ENCODE assay signal across 13 cellular contexts in the genomic region with DNA sequence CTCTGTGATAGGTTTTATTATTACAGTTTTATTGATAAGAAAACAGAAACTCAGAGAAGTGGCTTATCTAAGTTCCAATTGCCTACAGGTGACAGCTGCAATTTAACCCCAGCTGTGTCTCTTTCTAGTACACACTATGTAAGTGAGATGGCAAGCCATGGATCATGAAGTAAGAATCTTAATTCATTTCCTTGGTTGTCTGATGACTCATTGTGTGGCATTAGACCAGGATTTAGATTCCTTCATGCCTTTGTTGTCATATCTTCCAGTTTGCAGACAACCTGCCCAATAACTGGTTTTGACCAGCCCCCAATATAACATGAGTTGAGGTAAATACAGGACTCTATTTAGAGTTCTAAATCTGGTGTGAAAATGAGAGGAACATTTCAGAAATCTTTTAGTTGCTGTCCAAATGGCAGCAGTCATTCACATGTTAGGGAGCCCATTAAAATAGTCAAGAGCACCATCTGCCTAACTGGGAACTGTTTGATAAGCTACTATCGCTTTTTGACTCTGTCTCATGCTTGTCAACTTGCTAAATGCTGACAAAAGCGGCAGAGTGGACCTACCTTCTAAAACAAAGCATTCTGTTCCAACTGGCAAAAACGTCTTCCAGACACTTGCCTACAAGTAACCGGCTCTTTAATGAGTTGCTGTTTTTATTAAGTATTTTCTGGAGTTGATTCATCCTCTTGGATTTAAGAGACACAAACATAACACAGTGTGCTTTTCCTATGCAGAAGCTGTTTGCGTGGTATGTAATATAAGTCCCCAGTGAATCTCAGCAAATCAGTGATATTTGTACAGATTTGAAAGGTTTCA.
DNase-seq lines count a peak whose midpoint lies in the region; ATAC-seq, FAIRE-seq and TF ChIP-seq lines count a peak whose summit lies in the region.
"Had no signal": no experiment of that assay in that cellular context is flagged by ENCODE, and none has a peak within 500 bp of the region (broad histone marks: within the 10 kb centered on the region; RNA-seq: fewer than 3 reads in every experiment).

No MANE protein-coding gene starts in this region.

- no peaks in the 10 kb centered on the region for H4K20me1 ChIP-seq in Karpas-422 (ENCODE audit: insufficient read depth, low read depth, low read length)
- H4K20me1 ChIP-seq in H9 (ENCODE audit: control insufficient read depth, insufficient read depth, insufficient read length) = no peaks in the 10 kb centered on the region

- H3K79me2 ChIP-seq in Karpas-422 (ENCODE audit: low read length) (no peaks in the 10 kb centered on the region), H9 (ENCODE audit: insufficient read depth, low read length) (no peaks in the 10 kb centered on the region; the same call in 1 of the 2 replicates)

- H3K27ac ChIP-seq in left ventricle myocardium inferior (replicated peaks) (peak overlapping the region; percentile 20), Karpas-422 (ENCODE audit: low read length) (no peak overlapping the region), H9 (ENCODE audit: insufficient read length, low read depth, low read length) (no peak overlapping the region)
- H3K27ac ChIP-seq: 22Rv1 had no signal

- H3K18ac ChIP-seq in H9 (ENCODE audit: insufficient read length, low read depth, low read length) = no peak overlapping the region

- peaks cover 20 to 25% of the 10 kb centered on the region in 2 experiments for H3K9me3 Mint-ChIP-seq in H9
- H3K9me3 Mint-ChIP-seq: activated CD8-positive, alpha-beta T cell treated with anti-CD3 and anti-CD28 coated beads for 36 hours had no signal

- no peak overlapping the region for H2BK15ac ChIP-seq in H9 (ENCODE audit: low read depth, low read length)

- H3K4me3 ChIP-seq in left ventricle myocardium inferior (no peak overlapping the region), Karpas-422 (ENCODE audit: low read length) (no peak overlapping the region)

- no peaks in the 10 kb centered on the region for H3K36me3 ChIP-seq in left ventricle myocardium inferior
- H3K36me3 ChIP-seq in Karpas-422 (ENCODE audit: insufficient read depth, low read length) = no peaks in the 10 kb centered on the region

- no peaks in the 10 kb centered on the region for H3K4me1 Mint-ChIP-seq in H9

- no CpG with 5 or more reads among the region's 5 CpGs for WGBS in H9 (ENCODE audit: extremely low coverage, insufficient read length, low lambda C conversion rate)

- no peak overlapping the region for H3T11ph ChIP-seq in H9 (ENCODE audit: low read length)

- peak; percentile 20 for DNase-seq in DMS53 (lab: John Stamatoyannopoulos, UW)
- no peak for DNase-seq in DMS53 treated with DMSO at 0.1 percent for 48 hours (lab: John Stamatoyannopoulos, UW; ENCODE audit: unreplicated experiment)
- DNase-seq in amniotic epithelial cell (ENCODE audit: low read depth) = peak; percentile 79
- DNase-seq in left ventricle myocardium inferior = no peak
- DNase-seq in urothelium cell line (ENCODE audit: low spot score) = peak; percentile 73
- DNase-seq in Karpas-422 = no peak
- no peak for DNase-seq in H9
- DNase-seq: activated CD8-positive, alpha-beta T cell treated with anti-CD3 and anti-CD28 coated beads for 36 hours; midbrain; NCI-H2227 treated with DMSO at 0.1 percent for 48 hours; stimulated activated CD4-positive, alpha-beta T cell treated with anti-CD3 and anti-CD28 coated beads, Interleukin-1b, Interleukin-23, amount 100 ng/mL, for 48 hours had no signal

- H3K4ac ChIP-seq in H9 (ENCODE audit: low read depth, low read length) = no peak overlapping the region

- H2BK20ac ChIP-seq in H9 (ENCODE audit: low read depth, low read length, poor library complexity, severe bottlenecking) = no peak overlapping the region

- no peak overlapping the region for H4K8ac ChIP-seq in H9 (replicated peaks; ENCODE audit: insufficient read length, low read depth, low read length)

- no peak for FAIRE-seq in urothelium cell line (lab: Jason Lieb, UNC)

- ATAC-seq in GM21528 (IDR thresholded peaks at IDR 0.05; ENCODE audit: low FRiP score, unreplicated experiment) = no peak
- ATAC-seq: activated CD8-positive, alpha-beta T cell treated with anti-CD3 and anti-CD28 coated beads for 36 hours had no signal

- no peak overlapping the region for H2BK120ac ChIP-seq in H9 (ENCODE audit: low read depth, low read length, poor library complexity, severe bottlenecking)

- H2AFZ ChIP-seq in Karpas-422 (ENCODE audit: low read length) = no peak overlapping the region
- H2AFZ ChIP-seq in H9 (ENCODE audit: low read length) = no peak overlapping the region

- H2BK5ac ChIP-seq in H9 (ENCODE audit: insufficient read length, low read length) = no peak overlapping the region

- H3K9me2 ChIP-seq in Karpas-422 (replicated peaks; ENCODE audit: insufficient read depth, low read length) = no peaks in the 10 kb centered on the region

- TF ChIP-seq CTCF in left ventricle myocardium inferior (IDR thresholded peaks at IDR 0.05; ENCODE audit: borderline replicate concordance) (no peak), H9 (conservative IDR thresholded peaks at IDR 0.05) (no peak)

- H3K4me1 ChIP-seq in left ventricle myocardium inferior = peaks cover 19% of the 10 kb centered on the region
- H3K4me1 ChIP-seq in Karpas-422 (ENCODE audit: low read length) = no peaks in the 10 kb centered on the region
- H3K4me1 ChIP-seq in H9 (ENCODE audit: insufficient read depth, low read length) = no peaks in the 10 kb centered on the region

- H3K9ac ChIP-seq in Karpas-422 (ENCODE audit: low read length) = no peak overlapping the region
- H3K9ac ChIP-seq in H9 (ENCODE audit: extremely low read depth, insufficient read length, low read length) = no peak overlapping the region

- no peak overlapping the region for H3K56ac ChIP-seq in H9 (ENCODE audit: insufficient read length, low read depth, low read length)

- H3K27me3 Mint-ChIP-seq in H9 (ENCODE audit: low read depth) = no peaks in the 10 kb centered on the region; the same call in 1 of the 2 replicates

- H3K27ac Mint-ChIP-seq in H9 = no peak overlapping the region
- H3K27ac Mint-ChIP-seq: activated CD8-positive, alpha-beta T cell treated with anti-CD3 and anti-CD28 coated beads for 36 hours had no signal

- no peak overlapping the region for H3K23ac ChIP-seq in H9 (ENCODE audit: insufficient read length, low read depth, low read length)

- H3K4me3 Mint-ChIP-seq in H9 = no peak overlapping the region
- H3K4me3 Mint-ChIP-seq: activated CD8-positive, alpha-beta T cell treated with anti-CD3 and anti-CD28 coated beads for 36 hours had no signal

- H4K5ac ChIP-seq in H9 (ENCODE audit: insufficient read length, low read depth, low read length) = no peak overlapping the region

- H3K9me3 ChIP-seq in left ventricle myocardium inferior (replicated peaks) (peaks cover 9% of the 10 kb centered on the region), Karpas-422 (ENCODE audit: low read length) (no peaks in the 10 kb centered on the region), H9 (ENCODE audit: control insufficient read depth, low read depth, low read length) (no peaks in the 10 kb centered on the region)

- no peaks in the 10 kb centered on the region for H3K27me3 ChIP-seq in left ventricle myocardium inferior (ENCODE audit: low read depth)
- H3K27me3 ChIP-seq in Karpas-422 (ENCODE audit: low read length) = no peaks in the 10 kb centered on the region
- H3K27me3 ChIP-seq in H9 (ENCODE audit: insufficient read depth, low read length) = no peaks in the 10 kb centered on the region

- no peaks in the 10 kb centered on the region for H3K79me1 ChIP-seq in H9 (ENCODE audit: insufficient read depth, low read depth, low read length, poor library complexity, severe bottlenecking)

- no peaks in the 10 kb centered on the region for H3K23me2 ChIP-seq in H9 (ENCODE audit: insufficient read length, low read depth, low read length, poor library complexity, severe bottlenecking)

- H4K91ac ChIP-seq in H9 (ENCODE audit: insufficient read length, low read depth, low read length) = no peak overlapping the region

- no peak overlapping the region for H3K14ac ChIP-seq in H9 (ENCODE audit: insufficient read depth, low read length)

- H2AK5ac ChIP-seq in H9 (ENCODE audit: insufficient read length, low read length) = no peak overlapping the region

- H2BK12ac ChIP-seq in H9 (ENCODE audit: insufficient read length, low read depth, low read length) = no peak overlapping the region

- intact Hi-C loops in left ventricle myocardium inferior (cut with micrococcal nuclease) = no loop called here

- peaks cover 0 to 11% (median 0%) of the 10 kb centered on the region in 3 experiments; a peak in 4 of 7 replicates for H3K36me3 Mint-ChIP-seq in H9 (ENCODE audit: insufficient read depth in 1 of 3, low read depth in 3 of 3)

- no peak overlapping the region for H3K4me2 ChIP-seq in Karpas-422 (ENCODE audit: low read depth, low read length, poor library complexity, severe bottlenecking)
- H3K4me2 ChIP-seq in H9 (ENCODE audit: insufficient read depth, insufficient read length, low read length) = no peak overlapping the region

Comparison
In these comparisons a context has a peak if more than half of its experiments do, and no peak if none do; other contexts are left out.
1. DNase-seq: peak in DMS53 (single experiment), amniotic epithelial cell (single experiment) and urothelium cell line (single experiment); none in DMS53 treated with DMSO at 0.1 percent for 48 hours (single experiment), left ventricle myocardium inferior (single experiment), Karpas-422 (single experiment) and H9 (single experiment).